15 cellular contexts compared by ENCODE assay signal in genomic region chrX:53262189-53262917, GRCh38. TPM values are rescaled to one million over a fixed set of nuclear protein-coding genes. Genes with fewer than 3 reads are reported as not detected.
DNase-seq lines count a peak whose midpoint lies in the region; ATAC-seq, FAIRE-seq and TF ChIP-seq lines count a peak whose summit lies in the region.
"Had no signal": no experiment of that assay in that cellular context is flagged by ENCODE, and none has a peak within 500 bp of the region (broad histone marks: within the 10 kb centered on the region; RNA-seq: fewer than 3 reads in every experiment).

No MANE protein-coding gene starts in this region.

- no peaks in the 10 kb centered on the region for H3K36me3 Mint-ChIP-seq in T-helper 2 cell treated with Interferon-gamma antibody and Interleukin-4, amounts not matched to agents 5 μg/mL and 100 μg/mL, for 36 hours (ENCODE audit: low read depth)
- H3K36me3 Mint-ChIP-seq in HFFc6 (ENCODE audit: low read depth) (no peaks in the 10 kb centered on the region), astrocyte (ENCODE audit: low read depth, unreplicated experiment) (peaks cover 6% of the 10 kb centered on the region), neural progenitor cell (no peaks in the 10 kb centered on the region)

- no peaks in the 10 kb centered on the region for H3K9me3 Mint-ChIP-seq in T-helper 2 cell treated with Interferon-gamma antibody and Interleukin-4, amounts not matched to agents 5 μg/mL and 100 μg/mL, for 36 hours
- H3K9me3 Mint-ChIP-seq in HFFc6 (no peaks in the 10 kb centered on the region), astrocyte (ENCODE audit: unreplicated experiment) (peaks cover 1% of the 10 kb centered on the region), neural progenitor cell (peaks cover 3% of the 10 kb centered on the region)
- H3K9me3 Mint-ChIP-seq: activated CD4-positive, alpha-beta T cell treated with anti-CD3 and anti-CD28 coated beads, Interleukin-2, amount 10 ng/mL, durations not matched to agents 24 days and 14 days had no signal

- TF ChIP-seq CTCF in HFFc6 (IDR thresholded peaks at IDR 0.05), result no peak
- TF ChIP-seq CTCF in astrocyte (IDR thresholded peaks at IDR 0.05; ENCODE audit: insufficient read depth, low read depth, low read length), result no peak
- no peak for TF ChIP-seq CTCF in neural progenitor cell (IDR thresholded peaks at IDR 0.05)
- no peak for TF ChIP-seq CTCF in lower lobe of right lung (IDR thresholded peaks at IDR 0.05)

- H3K4me3 Mint-ChIP-seq in T-helper 2 cell treated with Interferon-gamma antibody and Interleukin-4, amounts not matched to agents 5 μg/mL and 100 μg/mL, for 36 hours, result peak overlapping the region; percentile 36
- H3K4me3 Mint-ChIP-seq in HFFc6, result peak overlapping the region; percentile 48; the same call in 1 of the 2 replicates
- no peak overlapping the region for H3K4me3 Mint-ChIP-seq in astrocyte (ENCODE audit: unreplicated experiment)
- H3K4me3 Mint-ChIP-seq in neural progenitor cell, result peak overlapping the region; percentile 3
- H3K4me3 Mint-ChIP-seq: nephron progenitor cell had no signal

- no peak for DNase-seq in T-helper 2 cell treated with Interferon-gamma antibody and Interleukin-4, amounts not matched to agents 5 μg/mL and 100 μg/mL, for 36 hours (ENCODE audit: low spot score)
- DNase-seq in T-helper 2 cell (no peak), HFFc6 (no peak), astrocyte (ENCODE audit: low read depth) (no peak), neural progenitor cell (ENCODE audit: low spot score) (no peak), lower lobe of right lung (no peak), HTR-8/SVneo (ENCODE audit: insufficient read length, low spot score) (no peak)
- DNase-seq: NCI-H1105, nephron progenitor cell had no signal

- no peak for FAIRE-seq in astrocyte (lab: Jason Lieb, UNC)
- no peak for FAIRE-seq in HTR-8/SVneo (lab: Jason Lieb, UNC)
- FAIRE-seq: G401.6, GM12892 had no signal

- H3K27ac Mint-ChIP-seq in T-helper 2 cell treated with Interferon-gamma antibody and Interleukin-4, amounts not matched to agents 5 μg/mL and 100 μg/mL, for 36 hours, result no peak overlapping the region
- H3K27ac Mint-ChIP-seq in HFFc6 (peak overlapping the region; percentile 74), astrocyte (ENCODE audit: unreplicated experiment) (no peak overlapping the region), neural progenitor cell (no peak overlapping the region)
- H3K27ac Mint-ChIP-seq: nephron progenitor cell had no signal

- peaks cover 15% of the 10 kb centered on the region for H3K27me3 Mint-ChIP-seq in T-helper 2 cell treated with Interferon-gamma antibody and Interleukin-4, amounts not matched to agents 5 μg/mL and 100 μg/mL, for 36 hours (ENCODE audit: low read depth)
- H3K27me3 Mint-ChIP-seq in HFFc6 (ENCODE audit: insufficient read depth), result peaks cover 2% of the 10 kb centered on the region; the same call in 1 of the 2 replicates
- H3K27me3 Mint-ChIP-seq in astrocyte (ENCODE audit: low read depth, unreplicated experiment), result peaks cover 4% of the 10 kb centered on the region
- peaks cover 10% of the 10 kb centered on the region for H3K27me3 Mint-ChIP-seq in neural progenitor cell (ENCODE audit: insufficient read depth, low read depth)

- no peaks in the 10 kb centered on the region for H3K9me3 ChIP-seq in astrocyte (ENCODE audit: insufficient read depth, low read depth, low read length)
- H3K9me3 ChIP-seq in neural progenitor cell (ENCODE audit: low read depth), result no peaks in the 10 kb centered on the region
- H3K9me3 ChIP-seq in lower lobe of right lung, result no peaks in the 10 kb centered on the region
- H3K9me3 ChIP-seq: SJCRH30, vagina had no signal

- H3K27ac ChIP-seq in astrocyte (ENCODE audit: low read depth, low read length), result no peak overlapping the region
- no peak overlapping the region for H3K27ac ChIP-seq in neural progenitor cell
- no peak overlapping the region for H3K27ac ChIP-seq in lower lobe of right lung
- H3K27ac ChIP-seq: SJCRH30, vagina had no signal

- H3K27me3 ChIP-seq in astrocyte (ENCODE audit: insufficient read depth, low read length) (no peaks in the 10 kb centered on the region), neural progenitor cell (no peaks in the 10 kb centered on the region), lower lobe of right lung (ENCODE audit: low read depth) (no peaks in the 10 kb centered on the region)
- H3K27me3 ChIP-seq: SJCRH30, vagina had no signal

- H3F3A ChIP-seq in neural progenitor cell (ENCODE audit: low read depth), result no peaks in the 10 kb centered on the region

- H3K4me1 ChIP-seq in astrocyte (ENCODE audit: insufficient read depth, low read length) (peaks cover 15% of the 10 kb centered on the region), neural progenitor cell (no peaks in the 10 kb centered on the region), lower lobe of right lung (peaks cover 20% of the 10 kb centered on the region)
- H3K4me1 ChIP-seq: SJCRH30 had no signal

- H3K4me3 ChIP-seq in astrocyte (ENCODE audit: insufficient read depth, low read depth, low read length) (no peak overlapping the region), neural progenitor cell (no peak overlapping the region), lower lobe of right lung (no peak overlapping the region)
- H3K4me3 ChIP-seq: SJCRH30, vagina had no signal

- H3K36me3 ChIP-seq in astrocyte (ENCODE audit: insufficient read depth, low read length) (no peaks in the 10 kb centered on the region), neural progenitor cell (no peaks in the 10 kb centered on the region), lower lobe of right lung (no peaks in the 10 kb centered on the region)
- H3K36me3 ChIP-seq: SJCRH30, vagina had no signal

- no peak overlapping the region for H3K9ac ChIP-seq in astrocyte (ENCODE audit: low read length)
- no peak overlapping the region for H3K9ac ChIP-seq in neural progenitor cell

- H3K4me2 ChIP-seq in astrocyte (ENCODE audit: low read length), result peak overlapping the region; percentile 65
- H3K4me2 ChIP-seq in neural progenitor cell, result no peak overlapping the region

- H3K79me2 ChIP-seq in astrocyte (ENCODE audit: insufficient read depth, low read length), result no peaks in the 10 kb centered on the region
- H3K79me2 ChIP-seq in neural progenitor cell (ENCODE audit: low read depth), result no peaks in the 10 kb centered on the region

- intact Hi-C loops in lower lobe of right lung (cut with DNase I), result no loop called here

- ATAC-seq in lower lobe of right lung (no peak), HG02885 (IDR thresholded peaks at IDR 0.05; ENCODE audit: poor library complexity, unreplicated experiment) (no peak)

- H3K4me1 Mint-ChIP-seq in T-helper 2 cell treated with Interferon-gamma antibody and Interleukin-4, amounts not matched to agents 5 μg/mL and 100 μg/mL, for 36 hours (ENCODE audit: low read depth), result peaks cover 25% of the 10 kb centered on the region
- H3K4me1 Mint-ChIP-seq in HFFc6 (ENCODE audit: low read depth) (peaks cover 46% of the 10 kb centered on the region), astrocyte (ENCODE audit: low read depth, unreplicated experiment) (peaks cover 19% of the 10 kb centered on the region), neural progenitor cell (peaks cover 33% of the 10 kb centered on the region)

- H4K20me1 ChIP-seq in astrocyte (ENCODE audit: insufficient read depth, low read length) (peaks cover 8% of the 10 kb centered on the region), neural progenitor cell (ENCODE audit: low read depth) (no peaks in the 10 kb centered on the region)

- no peak overlapping the region for H2AFZ ChIP-seq in astrocyte (ENCODE audit: low read depth, low read length)
- no peak overlapping the region for H2AFZ ChIP-seq in neural progenitor cell (replicated peaks)

RNA-seq across cellular contexts. Expression of gene IQSEC2, which starts 19.0 kb away (rescaled TPM):
- total RNA-seq in HFFc6 (2021; fragmentation: NEBNext Ultra II Directional; extraction: Animal tissue kit (Norgen Biotek cat#: 25700)), result 10 to 100 TPM; 16.4 to 22.8 (median 20.0) TPM
- total RNA-seq in astrocyte, result 8.2 and 9.2 TPM in 2 replicates
- 3.5 and 8.3 TPM in 2 replicates for total RNA-seq in neural progenitor cell (ENCODE audit: low replicate concordance)
- total RNA-seq in lower lobe of right lung, result 24.0 TPM

RNA-seq across cellular contexts. Expression of gene KDM5C, which starts 37.3 kb away (rescaled TPM):
- total RNA-seq in HFFc6 (2021; fragmentation: NEBNext Ultra II Directional; extraction: Animal tissue kit (Norgen Biotek cat#: 25700)), result 10 to 100 TPM; 57.9 to 65.9 (median 61.4) TPM
- 79.5 and 84.5 TPM in 2 replicates for total RNA-seq in astrocyte
- total RNA-seq in neural progenitor cell (ENCODE audit: low replicate concordance), result 118 and 223 TPM in 2 replicates
- 67.5 TPM for total RNA-seq in lower lobe of right lung
